In the genomic region with DNA sequence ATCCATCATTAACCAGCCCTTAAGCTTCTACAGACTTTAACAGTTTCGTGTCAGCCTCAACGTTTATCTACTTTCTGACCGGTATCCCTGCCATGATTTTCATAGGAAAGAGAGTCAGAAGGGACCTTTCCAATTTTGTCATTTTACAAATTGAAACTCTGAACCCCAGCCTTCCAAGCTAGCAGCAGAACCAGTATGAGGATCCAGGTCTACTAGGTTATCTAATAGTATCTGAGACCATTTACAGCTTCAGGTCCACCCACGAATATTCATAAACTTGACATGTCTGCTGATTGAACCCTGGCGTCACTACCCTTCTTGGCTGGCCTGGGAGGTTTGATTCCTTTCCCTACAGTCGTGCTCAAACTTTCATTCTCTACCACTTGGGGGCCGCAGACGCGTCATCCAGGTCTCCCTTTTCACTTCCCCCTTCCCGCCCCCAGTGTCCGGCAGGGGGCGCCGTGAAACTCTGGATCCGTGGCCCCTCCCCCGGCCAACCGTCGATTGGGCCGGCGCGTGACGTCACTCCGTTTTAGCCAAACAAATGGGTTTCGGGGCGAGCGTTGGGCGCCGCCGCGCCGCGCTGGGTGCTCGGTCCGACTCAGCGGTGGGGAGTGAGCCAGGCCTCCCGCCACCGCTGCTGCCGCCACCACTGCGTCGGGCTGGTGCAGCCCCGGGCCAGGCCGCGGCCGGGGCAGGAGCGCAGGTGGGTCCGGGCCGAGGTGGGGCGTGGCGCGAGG, we compare ENCODE assay signal across 1 cellular context.
TF ChIP-seq lines count a peak whose summit lies in the region.

A gene with protein sequence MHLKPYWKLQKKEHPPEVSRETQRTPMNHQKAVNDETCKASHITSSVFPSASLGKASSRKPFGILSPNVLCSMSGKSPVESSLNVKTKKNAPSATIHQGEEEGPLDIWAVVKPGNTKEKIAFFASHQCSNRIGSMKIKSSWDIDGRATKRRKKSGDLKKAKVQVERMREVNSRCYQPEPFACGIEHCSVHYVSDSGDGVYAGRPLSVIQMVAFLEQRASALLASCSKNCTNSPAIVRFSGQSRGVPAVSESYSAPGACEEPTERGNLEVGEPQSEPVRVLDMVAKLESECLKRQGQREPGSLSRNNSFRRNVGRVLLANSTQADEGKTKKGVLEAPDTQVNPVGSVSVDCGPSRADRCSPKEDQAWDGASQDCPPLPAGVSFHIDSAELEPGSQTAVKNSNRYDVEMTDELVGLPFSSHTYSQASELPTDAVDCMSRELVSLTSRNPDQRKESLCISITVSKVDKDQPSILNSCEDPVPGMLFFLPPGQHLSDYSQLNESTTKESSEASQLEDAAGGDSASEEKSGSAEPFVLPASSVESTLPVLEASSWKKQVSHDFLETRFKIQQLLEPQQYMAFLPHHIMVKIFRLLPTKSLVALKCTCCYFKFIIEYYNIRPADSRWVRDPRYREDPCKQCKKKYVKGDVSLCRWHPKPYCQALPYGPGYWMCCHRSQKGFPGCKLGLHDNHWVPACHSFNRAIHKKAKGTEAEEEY (plus strand): TSS at position 590 of the 740 bp plus-strand sequence. CDS start 78,970 bp downstream, outside the sequence.

TF ChIP-seq in HepG2, 621 proteins besides CTCF, POLR2A, EP300 and RAD21 (continued from another document and continues in another):
- TF ChIP-seq, protein P1, sequence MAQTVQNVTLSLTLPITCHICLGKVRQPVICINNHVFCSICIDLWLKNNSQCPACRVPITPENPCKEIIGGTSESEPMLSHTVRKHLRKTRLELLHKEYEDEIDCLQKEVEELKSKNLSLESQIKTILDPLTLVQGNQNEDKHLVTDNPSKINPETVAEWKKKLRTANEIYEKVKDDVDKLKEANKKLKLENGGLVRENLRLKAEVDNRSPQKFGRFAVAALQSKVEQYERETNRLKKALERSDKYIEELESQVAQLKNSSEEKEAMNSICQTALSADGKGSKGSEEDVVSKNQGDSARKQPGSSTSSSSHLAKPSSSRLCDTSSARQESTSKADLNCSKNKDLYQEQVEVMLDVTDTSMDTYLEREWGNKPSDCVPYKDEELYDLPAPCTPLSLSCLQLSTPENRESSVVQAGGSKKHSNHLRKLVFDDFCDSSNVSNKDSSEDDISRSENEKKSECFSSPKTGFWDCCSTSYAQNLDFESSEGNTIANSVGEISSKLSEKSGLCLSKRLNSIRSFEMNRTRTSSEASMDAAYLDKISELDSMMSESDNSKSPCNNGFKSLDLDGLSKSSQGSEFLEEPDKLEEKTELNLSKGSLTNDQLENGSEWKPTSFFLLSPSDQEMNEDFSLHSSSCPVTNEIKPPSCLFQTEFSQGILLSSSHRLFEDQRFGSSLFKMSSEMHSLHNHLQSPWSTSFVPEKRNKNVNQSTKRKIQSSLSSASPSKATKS (CRISPR knock-in tag; IDR thresholded peaks at IDR 0.05): no peak
- TF ChIP-seq, protein P2, sequence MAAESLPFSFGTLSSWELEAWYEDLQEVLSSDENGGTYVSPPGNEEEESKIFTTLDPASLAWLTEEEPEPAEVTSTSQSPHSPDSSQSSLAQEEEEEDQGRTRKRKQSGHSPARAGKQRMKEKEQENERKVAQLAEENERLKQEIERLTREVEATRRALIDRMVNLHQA (CRISPR knock-in tag; IDR thresholded peaks at IDR 0.05): no peak
- TF ChIP-seq ZNF780A (CRISPR knock-in tag; IDR thresholded peaks at IDR 0.05) (no peak), EED (CRISPR knock-in tag; IDR thresholded peaks at IDR 0.05) (no peak), ZNF598 (CRISPR knock-in tag; IDR thresholded peaks at IDR 0.05; ENCODE audit: borderline replicate concordance) (no peak), ATRX (CRISPR knock-in tag; IDR thresholded peaks at IDR 0.05; ENCODE audit: borderline replicate concordance) (no peak), ZNF446 (CRISPR knock-in tag; IDR thresholded peaks at IDR 0.05) (no peak), PRMT3 (CRISPR knock-in tag; IDR thresholded peaks at IDR 0.05; ENCODE audit: borderline replicate concordance, low read depth) (no peak), SPEN (CRISPR knock-in tag; IDR thresholded peaks at IDR 0.05; ENCODE audit: low read depth) (peak; percentile 49; the same call in 1 of the 2 replicates), SOX5 (CRISPR knock-in tag; IDR thresholded peaks at IDR 0.05; ENCODE audit: borderline replicate concordance) (peak; percentile 55; the same call in 1 of the 2 replicates), ZNF331 (CRISPR knock-in tag; IDR thresholded peaks at IDR 0.05) (peak; percentile 66), ZNF441 (CRISPR knock-in tag; IDR thresholded peaks at IDR 0.05; ENCODE audit: borderline replicate concordance) (peak; percentile 23; the same call in 1 of the 2 replicates), ZNF354B (CRISPR knock-in tag; IDR thresholded peaks at IDR 0.05) (no peak), SIN3A (IDR thresholded peaks at IDR 0.05; ENCODE audit: borderline replicate concordance, low read depth, low read length) (peak; percentile 40; the same call in 1 of the 2 replicates), ERF (CRISPR knock-in tag; IDR thresholded peaks at IDR 0.05) (peak; percentile 85), ZNF143 (CRISPR knock-in tag; IDR thresholded peaks at IDR 0.05) (no peak), ISL2 (CRISPR knock-in tag; IDR thresholded peaks at IDR 0.05) (peak; percentile 33; the same call in 1 of the 2 replicates), GTF3A (CRISPR knock-in tag; conservative IDR thresholded peaks at IDR 0.05) (0 out of 2 replicates have a peak, but pooled peaks have one; percentile 40), SRSF1 (optimal IDR thresholded peaks at IDR 0.05; ENCODE audit: low read depth, low read length) (no peak), CHD2 (IDR thresholded peaks at IDR 0.05; ENCODE audit: low read depth, low read length) (peak; percentile 64; the same call in 1 of the 2 replicates), ZNF17 (CRISPR knock-in tag; IDR thresholded peaks at IDR 0.05) (no peak), SKI (IDR thresholded peaks at IDR 0.05; ENCODE audit: partially characterized antibody) (peak; percentile 76), KMT2B (CRISPR knock-in tag; IDR thresholded peaks at IDR 0.05) (peak; percentile 81; the same call in 1 of the 2 replicates), TARDBP (CRISPR knock-in tag; IDR thresholded peaks at IDR 0.05) (peak; percentile 49; the same call in 1 of the 2 replicates), MED8 (CRISPR knock-in tag; IDR thresholded peaks at IDR 0.05; ENCODE audit: insufficient replicate concordance) (no peak), JDP2 (CRISPR knock-in tag; IDR thresholded peaks at IDR 0.05; ENCODE audit: borderline replicate concordance) (no peak), ZNF83 (CRISPR knock-in tag; IDR thresholded peaks at IDR 0.05; ENCODE audit: borderline replicate concordance) (no peak), TBX2 (CRISPR knock-in tag; IDR thresholded peaks at IDR 0.05; ENCODE audit: borderline replicate concordance) (peak; percentile 75), ZMAT3 (CRISPR knock-in tag; conservative IDR thresholded peaks at IDR 0.05) (peak; percentile 49; the same call in 1 of the 2 replicates), ZNF256 (CRISPR knock-in tag; conservative IDR thresholded peaks at IDR 0.05) (no peak), TOE1 (CRISPR knock-in tag; IDR thresholded peaks at IDR 0.05) (peak; percentile 49; the same call in 1 of the 2 replicates), ZNF547 (CRISPR knock-in tag; IDR thresholded peaks at IDR 0.05) (no peak; the same call in 1 of the 2 replicates), FOXA3 (CRISPR knock-in tag; IDR thresholded peaks at IDR 0.05) (peak; percentile 60)
- TF ChIP-seq, protein P3, sequence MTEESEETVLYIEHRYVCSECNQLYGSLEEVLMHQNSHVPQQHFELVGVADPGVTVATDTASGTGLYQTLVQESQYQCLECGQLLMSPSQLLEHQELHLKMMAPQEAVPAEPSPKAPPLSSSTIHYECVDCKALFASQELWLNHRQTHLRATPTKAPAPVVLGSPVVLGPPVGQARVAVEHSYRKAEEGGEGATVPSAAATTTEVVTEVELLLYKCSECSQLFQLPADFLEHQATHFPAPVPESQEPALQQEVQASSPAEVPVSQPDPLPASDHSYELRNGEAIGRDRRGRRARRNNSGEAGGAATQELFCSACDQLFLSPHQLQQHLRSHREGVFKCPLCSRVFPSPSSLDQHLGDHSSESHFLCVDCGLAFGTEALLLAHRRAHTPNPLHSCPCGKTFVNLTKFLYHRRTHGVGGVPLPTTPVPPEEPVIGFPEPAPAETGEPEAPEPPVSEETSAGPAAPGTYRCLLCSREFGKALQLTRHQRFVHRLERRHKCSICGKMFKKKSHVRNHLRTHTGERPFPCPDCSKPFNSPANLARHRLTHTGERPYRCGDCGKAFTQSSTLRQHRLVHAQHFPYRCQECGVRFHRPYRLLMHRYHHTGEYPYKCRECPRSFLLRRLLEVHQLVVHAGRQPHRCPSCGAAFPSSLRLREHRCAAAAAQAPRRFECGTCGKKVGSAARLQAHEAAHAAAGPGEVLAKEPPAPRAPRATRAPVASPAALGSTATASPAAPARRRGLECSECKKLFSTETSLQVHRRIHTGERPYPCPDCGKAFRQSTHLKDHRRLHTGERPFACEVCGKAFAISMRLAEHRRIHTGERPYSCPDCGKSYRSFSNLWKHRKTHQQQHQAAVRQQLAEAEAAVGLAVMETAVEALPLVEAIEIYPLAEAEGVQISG (CRISPR knock-in tag; IDR thresholded peaks at IDR 0.05): peak; percentile 73
- TF ChIP-seq, protein P4, sequence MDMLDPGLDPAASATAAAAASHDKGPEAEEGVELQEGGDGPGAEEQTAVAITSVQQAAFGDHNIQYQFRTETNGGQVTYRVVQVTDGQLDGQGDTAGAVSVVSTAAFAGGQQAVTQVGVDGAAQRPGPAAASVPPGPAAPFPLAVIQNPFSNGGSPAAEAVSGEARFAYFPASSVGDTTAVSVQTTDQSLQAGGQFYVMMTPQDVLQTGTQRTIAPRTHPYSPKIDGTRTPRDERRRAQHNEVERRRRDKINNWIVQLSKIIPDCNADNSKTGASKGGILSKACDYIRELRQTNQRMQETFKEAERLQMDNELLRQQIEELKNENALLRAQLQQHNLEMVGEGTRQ (IDR thresholded peaks at IDR 0.05; ENCODE audit: low read depth, low read length): no peak
- TF ChIP-seq, protein P4 (CRISPR knock-in tag; IDR thresholded peaks at IDR 0.05; ENCODE audit: borderline replicate concordance): no peak
- TF ChIP-seq, protein P5, sequence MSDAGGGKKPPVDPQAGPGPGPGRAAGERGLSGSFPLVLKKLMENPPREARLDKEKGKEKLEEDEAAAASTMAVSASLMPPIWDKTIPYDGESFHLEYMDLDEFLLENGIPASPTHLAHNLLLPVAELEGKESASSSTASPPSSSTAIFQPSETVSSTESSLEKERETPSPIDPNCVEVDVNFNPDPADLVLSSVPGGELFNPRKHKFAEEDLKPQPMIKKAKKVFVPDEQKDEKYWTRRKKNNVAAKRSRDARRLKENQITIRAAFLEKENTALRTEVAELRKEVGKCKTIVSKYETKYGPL (CRISPR knock-in tag; IDR thresholded peaks at IDR 0.05): no peak
- TF ChIP-seq, protein P6, sequence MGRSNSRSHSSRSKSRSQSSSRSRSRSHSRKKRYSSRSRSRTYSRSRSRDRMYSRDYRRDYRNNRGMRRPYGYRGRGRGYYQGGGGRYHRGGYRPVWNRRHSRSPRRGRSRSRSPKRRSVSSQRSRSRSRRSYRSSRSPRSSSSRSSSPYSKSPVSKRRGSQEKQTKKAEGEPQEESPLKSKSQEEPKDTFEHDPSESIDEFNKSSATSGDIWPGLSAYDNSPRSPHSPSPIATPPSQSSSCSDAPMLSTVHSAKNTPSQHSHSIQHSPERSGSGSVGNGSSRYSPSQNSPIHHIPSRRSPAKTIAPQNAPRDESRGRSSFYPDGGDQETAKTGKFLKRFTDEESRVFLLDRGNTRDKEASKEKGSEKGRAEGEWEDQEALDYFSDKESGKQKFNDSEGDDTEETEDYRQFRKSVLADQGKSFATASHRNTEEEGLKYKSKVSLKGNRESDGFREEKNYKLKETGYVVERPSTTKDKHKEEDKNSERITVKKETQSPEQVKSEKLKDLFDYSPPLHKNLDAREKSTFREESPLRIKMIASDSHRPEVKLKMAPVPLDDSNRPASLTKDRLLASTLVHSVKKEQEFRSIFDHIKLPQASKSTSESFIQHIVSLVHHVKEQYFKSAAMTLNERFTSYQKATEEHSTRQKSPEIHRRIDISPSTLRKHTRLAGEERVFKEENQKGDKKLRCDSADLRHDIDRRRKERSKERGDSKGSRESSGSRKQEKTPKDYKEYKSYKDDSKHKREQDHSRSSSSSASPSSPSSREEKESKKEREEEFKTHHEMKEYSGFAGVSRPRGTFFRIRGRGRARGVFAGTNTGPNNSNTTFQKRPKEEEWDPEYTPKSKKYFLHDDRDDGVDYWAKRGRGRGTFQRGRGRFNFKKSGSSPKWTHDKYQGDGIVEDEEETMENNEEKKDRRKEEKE (IDR thresholded peaks at IDR 0.05): no peak
- TF ChIP-seq, protein P7, sequence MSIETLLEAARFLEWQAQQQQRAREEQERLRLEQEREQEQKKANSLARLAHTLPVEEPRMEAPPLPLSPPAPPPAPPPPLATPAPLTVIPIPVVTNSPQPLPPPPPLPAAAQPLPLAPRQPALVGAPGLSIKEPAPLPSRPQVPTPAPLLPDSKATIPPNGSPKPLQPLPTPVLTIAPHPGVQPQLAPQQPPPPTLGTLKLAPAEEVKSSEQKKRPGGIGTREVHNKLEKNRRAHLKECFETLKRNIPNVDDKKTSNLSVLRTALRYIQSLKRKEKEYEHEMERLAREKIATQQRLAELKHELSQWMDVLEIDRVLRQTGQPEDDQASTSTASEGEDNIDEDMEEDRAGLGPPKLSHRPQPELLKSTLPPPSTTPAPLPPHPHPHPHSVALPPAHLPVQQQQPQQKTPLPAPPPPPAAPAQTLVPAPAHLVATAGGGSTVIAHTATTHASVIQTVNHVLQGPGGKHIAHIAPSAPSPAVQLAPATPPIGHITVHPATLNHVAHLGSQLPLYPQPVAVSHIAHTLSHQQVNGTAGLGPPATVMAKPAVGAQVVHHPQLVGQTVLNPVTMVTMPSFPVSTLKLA (IDR thresholded peaks at IDR 0.05): no peak
